In genomic region chr10:123929791-123930190, GRCh38 we compare ENCODE assay signal across 18 cellular contexts. TPM values are rescaled to one million over a fixed set of nuclear protein-coding genes. Genes with fewer than 3 reads are reported as not detected.
"Had no signal": no experiment of that assay in that cellular context is flagged by ENCODE, and none has a peak within 500 bp of the region (broad histone marks: within the 10 kb centered on the region; RNA-seq: fewer than 3 reads in every experiment).

No MANE protein-coding gene starts in this region.

- H3K9me3 ChIP-seq: testis had no signal

- H3K9ac ChIP-seq: neural progenitor cell, parathyroid adenoma had no signal

- H3K4me3 ChIP-seq: heart right ventricle, lung, neural progenitor cell, skin epidermis, testis had no signal

- ATAC-seq: activated CD8-positive, alpha-beta T cell treated with anti-CD3 and anti-CD28 coated beads, Interleukin-2, amount 10 ng/mL, durations not matched to agents 7 days and 5 days had no signal

- DNase-seq: activated B cell treated with CpG ODN at 0.5 μM for 24 hours; activated CD4-positive, alpha-beta T cell treated with anti-CD3 and anti-CD28 coated beads, Interleukin-2, amount 10 ng/mL, durations not matched to agents 24 days and 14 days; activated CD8-positive, alpha-beta memory T cell treated with anti-CD3 and anti-CD28 coated beads, Interleukin-2, amount 50 U/mL, for 4 hours; activated CD8-positive, alpha-beta T cell treated with anti-CD3 and anti-CD28 coated beads, Interleukin-2, amount 10 ng/mL, durations not matched to agents 7 days and 5 days; activated effector memory CD4-positive, alpha-beta T cell treated with anti-CD3 and anti-CD28 coated beads, Interleukin-2, amount 50 U/mL, for 16 hours; activated T-cell treated with anti-CD3 and anti-CD28 coated beads, Interleukin-2, amount 50 U/mL, for 48 hours; effector CD8-positive, alpha-beta T cell; foreskin melanocyte; heart right ventricle; naive B cell; stimulated activated CD4-positive, alpha-beta T cell treated with anti-CD3 and anti-CD28 coated beads, Interleukin-4, amount 100 ng/mL, for 24 hours; stimulated activated naive CD4-positive, alpha-beta T cell had no signal

- H3K27me3 ChIP-seq: neural progenitor cell, testis had no signal

- H3K4me1 ChIP-seq: parathyroid adenoma, testis had no signal

- H3K36me3 ChIP-seq: heart right ventricle, neural progenitor cell had no signal

- H3K27ac ChIP-seq: neural progenitor cell, parathyroid adenoma had no signal

RNA-seq across cellular contexts. Expression of gene CPXM2, which starts 38.2 kb away (rescaled TPM):
- total RNA-seq: activated B cell treated with CpG ODN at 0.5 μM for 24 hours; activated CD4-positive, alpha-beta T cell treated with anti-CD3 and anti-CD28 coated beads, Interleukin-2, amount 10 ng/mL, durations not matched to agents 24 days and 14 days; activated CD8-positive, alpha-beta T cell treated with anti-CD3 and anti-CD28 coated beads, Interleukin-2, amount 10 ng/mL, durations not matched to agents 7 days and 5 days; T-helper 2 cell treated with Interferon-gamma antibody and Interleukin-4, amounts not matched to agents 100 ng/mL and 5 ng/mL, for 36 hours had no signal
